In genomic region chr11:124172599-124172998, GRCh38 we compare ENCODE assay signal across 33 cellular contexts. TPM values are rescaled to one million over a fixed set of nuclear protein-coding genes. Genes with fewer than 3 reads are reported as not detected.
"Had no signal": no experiment of that assay in that cellular context is flagged by ENCODE, and none has a peak within 500 bp of the region (broad histone marks: within the 10 kb centered on the region; RNA-seq: fewer than 3 reads in every experiment).

No MANE protein-coding gene starts in this region.

- H3K4me1 ChIP-seq: heart left ventricle, left ventricle myocardium inferior, right atrium auricular region, right lobe of liver, suprapubic skin, transverse colon, upper lobe of left lung, vagina had no signal

- H3K27ac ChIP-seq: heart left ventricle, left ventricle myocardium inferior, ovary, right atrium auricular region, right lobe of liver, suprapubic skin, transverse colon, upper lobe of left lung, vagina had no signal

- H3K9me3 Mint-ChIP-seq: naive thymus-derived CD4-positive, alpha-beta T cell; natural killer cell treated with Interleukin-12 subunit alpha and Interleukin-12 subunit beta and Interleukin-15 and Interleukin-18, amount 100 ng/mL, for 72 hours; stimulated activated effector memory CD8-positive, alpha-beta T cell treated with anti-CD3 and anti-CD28 coated beads, Interleukin-12 subunit alpha, Interleukin-12 subunit beta, amount 100 ng/mL, for 72 hours; stimulated activated naive CD8-positive, alpha-beta T cell treated with anti-CD3 and anti-CD28 coated beads, Interleukin-15, Interleukin-2, amounts not matched to agents 100 ng/mL and 50 ng/mL, for 24 hours had no signal

- ATAC-seq: heart left ventricle; mucosa of descending colon; naive thymus-derived CD4-positive, alpha-beta T cell; natural killer cell treated with Interleukin-12 subunit alpha and Interleukin-12 subunit beta and Interleukin-15 and Interleukin-18, amount 100 ng/mL, for 72 hours; right lobe of liver; stimulated activated effector memory CD8-positive, alpha-beta T cell treated with anti-CD3 and anti-CD28 coated beads, Interleukin-12 subunit alpha, Interleukin-12 subunit beta, amount 100 ng/mL, for 72 hours had no signal

- H3K9me3 ChIP-seq: heart left ventricle, left ventricle myocardium inferior, mucosa of descending colon, ovary, right atrium auricular region, right lobe of liver, suprapubic skin, transverse colon, upper lobe of left lung, vagina had no signal

- H3K4me3 ChIP-seq: heart left ventricle, left ventricle myocardium inferior, lung, mucosa of descending colon, ovary, right atrium auricular region, right lobe of liver, suprapubic skin, transverse colon, upper lobe of left lung, vagina had no signal

- H3K27ac Mint-ChIP-seq: immature natural killer cell; naive thymus-derived CD4-positive, alpha-beta T cell; natural killer cell treated with Interleukin-12 subunit alpha and Interleukin-12 subunit beta and Interleukin-15 and Interleukin-18, amount 100 ng/mL, for 72 hours; progenitor cell of endocrine pancreas; stimulated activated effector memory CD8-positive, alpha-beta T cell treated with anti-CD3 and anti-CD28 coated beads, Interleukin-12 subunit alpha, Interleukin-12 subunit beta, amount 100 ng/mL, for 72 hours; stimulated activated naive CD8-positive, alpha-beta T cell treated with anti-CD3 and anti-CD28 coated beads, Interleukin-15, Interleukin-2, amounts not matched to agents 100 ng/mL and 50 ng/mL, for 24 hours had no signal

- H3K36me3 ChIP-seq: heart left ventricle, left ventricle myocardium inferior, ovary, right atrium auricular region, right lobe of liver, suprapubic skin, transverse colon, upper lobe of left lung, vagina had no signal

- H3K4me1 Mint-ChIP-seq: immature natural killer cell; stimulated activated effector memory CD8-positive, alpha-beta T cell treated with anti-CD3 and anti-CD28 coated beads, Interleukin-12 subunit alpha, Interleukin-12 subunit beta, amount 100 ng/mL, for 72 hours had no signal

- DNase-seq: heart left ventricle; hypothalamus; immature natural killer cell; islet precursor cell; left ventricle myocardium inferior; midbrain; mucosa of descending colon; naive thymus-derived CD4-positive, alpha-beta T cell; ovary; right lobe of liver; stimulated activated CD4-positive, alpha-beta T cell treated with anti-CD3 and anti-CD28 coated beads, Interleukin-12 subunit alpha, Interleukin-12 subunit beta, amount 100 ng/mL, for 4 hours; stimulated activated CD4-positive, alpha-beta T cell treated with anti-CD3 and anti-CD28 coated beads, Interleukin-4, amount 100 ng/mL, for 24 hours; stimulated activated naive CD4-positive, alpha-beta T cell; transverse colon; upper lobe of left lung had no signal

- H3K27me3 ChIP-seq: heart left ventricle, ovary, right atrium auricular region, right lobe of liver, suprapubic skin, transverse colon, upper lobe of left lung, vagina had no signal

- H3K36me3 Mint-ChIP-seq: immature natural killer cell; naive thymus-derived CD4-positive, alpha-beta T cell; natural killer cell treated with Interleukin-12 subunit alpha and Interleukin-12 subunit beta and Interleukin-15 and Interleukin-18, amount 100 ng/mL, for 72 hours; stimulated activated effector memory CD8-positive, alpha-beta T cell treated with anti-CD3 and anti-CD28 coated beads, Interleukin-12 subunit alpha, Interleukin-12 subunit beta, amount 100 ng/mL, for 72 hours had no signal

- H3K4me3 Mint-ChIP-seq: immature natural killer cell; naive thymus-derived CD4-positive, alpha-beta T cell; natural killer cell treated with Interleukin-12 subunit alpha and Interleukin-12 subunit beta and Interleukin-15 and Interleukin-18, amount 100 ng/mL, for 72 hours; neural crest cell; stimulated activated effector memory CD8-positive, alpha-beta T cell treated with anti-CD3 and anti-CD28 coated beads, Interleukin-12 subunit alpha, Interleukin-12 subunit beta, amount 100 ng/mL, for 72 hours; stimulated activated naive CD8-positive, alpha-beta T cell treated with anti-CD3 and anti-CD28 coated beads, Interleukin-15, Interleukin-2, amounts not matched to agents 100 ng/mL and 50 ng/mL, for 24 hours had no signal

- H3K27me3 Mint-ChIP-seq: progenitor cell of endocrine pancreas; stimulated activated naive CD8-positive, alpha-beta T cell treated with anti-CD3 and anti-CD28 coated beads, Interleukin-15, Interleukin-2, amounts not matched to agents 100 ng/mL and 50 ng/mL, for 24 hours had no signal

RNA-seq across cellular contexts. Expression of gene OR10D3, which starts 10.5 kb away (rescaled TPM):
- total RNA-seq: heart left ventricle; kidney epithelial cell; left ventricle myocardium inferior; lower leg skin; lung; mesenteric fat pad; mucosa of descending colon; myocyte; naive thymus-derived CD4-positive, alpha-beta T cell; natural killer cell treated with Interleukin-12 subunit alpha and Interleukin-12 subunit beta and Interleukin-15 and Interleukin-18, amount 100 ng/mL, for 72 hours; neural crest cell; omental fat pad; ovary; progenitor cell of endocrine pancreas; pulmonary artery endothelial cell; renal cortical epithelial cell; right atrium auricular region; right lobe of liver; subcutaneous adipose tissue; suprapubic skin; transverse colon; upper lobe of left lung; urinary bladder; vagina had no signal
